In the genomic region with DNA sequence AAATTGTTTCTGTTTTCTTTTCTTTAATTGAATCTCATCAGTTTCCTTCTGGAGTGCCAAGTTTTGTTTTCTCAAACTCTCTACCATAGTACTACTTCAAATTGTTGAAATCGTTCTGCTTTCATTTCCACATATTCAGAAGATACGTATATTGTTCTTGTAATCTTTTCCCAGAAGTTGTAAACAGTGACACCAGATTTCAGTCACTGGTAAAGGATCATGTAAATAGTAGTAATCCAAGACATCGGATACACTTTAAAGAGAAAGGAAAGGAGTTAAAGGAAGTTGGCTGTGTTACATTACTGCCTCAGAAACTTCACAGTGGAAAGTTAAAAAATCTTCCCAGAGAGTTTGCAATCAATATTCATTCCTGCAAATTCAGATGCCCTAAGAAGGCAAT, we compare ENCODE assay signal across 15 cellular contexts.
DNase-seq lines count a peak whose midpoint lies in the region; ATAC-seq, FAIRE-seq and TF ChIP-seq lines count a peak whose summit lies in the region.
"Had no signal": no experiment of that assay in that cellular context is flagged by ENCODE, and none has a peak within 500 bp of the region (broad histone marks: within the 10 kb centered on the region; RNA-seq: fewer than 3 reads in every experiment).

No MANE protein-coding gene starts in this region.

- H3K9me3 ChIP-seq in BLaER1 treated with 17β-estradiol and CSF1 and Interleukin-3, amounts not matched to agents 10 nM and 100 nM (replicated peaks in 1 of 11): no peaks in the 10 kb centered on the region; a peak in 2 of 22 replicates
- no peaks in the 10 kb centered on the region for H3K9me3 ChIP-seq in gastrocnemius medialis
- no peaks in the 10 kb centered on the region for H3K9me3 ChIP-seq in aorta (ENCODE audit: control insufficient read depth, low read length)

- peaks cover 0 to 15% (median 0%) of the 10 kb centered on the region in 11 experiments; a peak in 2 of 22 replicates for H4K20me1 ChIP-seq in BLaER1 treated with 17β-estradiol and CSF1 and Interleukin-3, amounts not matched to agents 10 nM and 100 nM

- H3K4me2 ChIP-seq in BLaER1 treated with 17β-estradiol and CSF1 and Interleukin-3, amounts not matched to agents 10 nM and 100 nM: peak overlapping the region; percentile 77 to 92 (median 87); a peak in 21 of 22 replicates
- H3K4me2 ChIP-seq: KMS-11 had no signal

- ATAC-seq in gastrocnemius medialis (no peak), aorta (ENCODE audit: low FRiP score) (no peak), SK-N-SH treated with all-trans-retinoic acid at 6 μM for 48 hours (no peak)
- ATAC-seq: activated T-cell treated with anti-CD3 and anti-CD28 coated beads, Interleukin-2, amount 50 U/mL, for 4 hours; stimulated activated naive B cell treated with anti-CD40 and anti-IgM and Interleukin-4, amounts not matched to agents 10 μg/mL and 1 μg/mL and 100 μg/mL, for 72 hours had no signal

- no peak for TF ChIP-seq POLR2A in gastrocnemius medialis (IDR thresholded peaks at IDR 0.05)

- peak; percentile 5 for FAIRE-seq in TTC549 (lab: Jason Lieb, UNC)
- FAIRE-seq: colon had no signal

- peaks cover 19 to 88% (median 37%) of the 10 kb centered on the region in 11 experiments; a peak in 19 of 22 replicates for H3K36me3 ChIP-seq in BLaER1 treated with 17β-estradiol and CSF1 and Interleukin-3, amounts not matched to agents 10 nM and 100 nM
- no peaks in the 10 kb centered on the region for H3K36me3 ChIP-seq in gastrocnemius medialis
- no peaks in the 10 kb centered on the region for H3K36me3 ChIP-seq in aorta (ENCODE audit: control insufficient read depth in 1 of 2, insufficient read depth in 2 of 2, low read length in 1 of 2)
- H3K36me3 ChIP-seq: WERI-Rb-1 had no signal

- H3K9ac ChIP-seq in BLaER1 treated with 17β-estradiol and CSF1 and Interleukin-3, amounts not matched to agents 10 nM and 100 nM: peak overlapping the region; percentile 62 to 83 (median 78); a peak in 21 of 22 replicates
- H3K9ac ChIP-seq: KMS-11 had no signal

- DNase-seq in fibroblast of the aortic adventitia (ENCODE audit: low read depth): peak; percentile 52
- no peak for DNase-seq in gastrocnemius medialis
- DNase-seq in HK-2 (ENCODE audit: unreplicated experiment): no peak
- DNase-seq in stimulated activated CD4-positive, alpha-beta T cell treated with anti-CD3 and anti-CD28 coated beads, Interleukin-12 subunit alpha, Interleukin-12 subunit beta, amount 100 ng/mL, for 4 hours: no peak
- DNase-seq in aorta: no peak
- DNase-seq: activated T-cell treated with anti-CD3 and anti-CD28 coated beads, Interleukin-2, amount 50 U/mL, for 4 hours; naive B cell; NCI-H446 treated with DMSO at 0.1 percent for 48 hours; stimulated activated naive B cell treated with anti-CD40 and anti-IgM and Interleukin-4, amounts not matched to agents 10 μg/mL and 1 μg/mL and 100 μg/mL, for 72 hours; WERI-Rb-1 had no signal

- peak overlapping the region; percentile 89 to 97 (median 94) for H3K27ac ChIP-seq in BLaER1 treated with 17β-estradiol and CSF1 and Interleukin-3, amounts not matched to agents 10 nM and 100 nM
- peak overlapping the region in 3 of 4 donors; percentile 69 to 72 (median 70) for H3K27ac ChIP-seq in gastrocnemius medialis
- no peak overlapping the region for H3K27ac ChIP-seq in aorta (ENCODE audit: low read depth in 1 of 2, low read length in 2 of 2)
- H3K27ac ChIP-seq: KMS-11, WERI-Rb-1 had no signal

- in situ Hi-C loops in gastrocnemius medialis (cut with MboI; ENCODE audit: low sequenced_read_pairs in 4 of 4): no loop called here

- intact Hi-C loops in gastrocnemius medialis (cut with DNase I; ENCODE audit: low total_unique reads) (no loop called here), aorta (cut with DNase I) (no loop called here)

- peak overlapping the region in 4 of 10 experiments; percentile 8 to 36 (median 16); a peak in 4 of 20 replicates for H3K4me3 ChIP-seq in BLaER1 treated with 17β-estradiol and CSF1 and Interleukin-3, amounts not matched to agents 10 nM and 100 nM
- H3K4me3 ChIP-seq in fibroblast of the aortic adventitia (ENCODE audit: low read depth, low read length) (no peak overlapping the region), gastrocnemius medialis (no peak overlapping the region), aorta (ENCODE audit: low read length in 2 of 2) (no peak overlapping the region)

- TF ChIP-seq CTCF in fibroblast of the aortic adventitia (IDR thresholded peaks at IDR 0.05; ENCODE audit: insufficient read depth, low read length) (no peak), gastrocnemius medialis (IDR thresholded peaks at IDR 0.05 in 4 of 5, conservative IDR thresholded peaks at IDR 0.05 in 1 of 5) (no peak)

- H3K4me1 ChIP-seq in BLaER1 treated with 17β-estradiol and CSF1 and Interleukin-3, amounts not matched to agents 10 nM and 100 nM: peaks cover 87 to 100% (median 99%) of the 10 kb centered on the region in 10 experiments
- H3K4me1 ChIP-seq in gastrocnemius medialis (peaks cover 14 to 47% of the 10 kb centered on the region in 2 donors), aorta (ENCODE audit: control insufficient read depth in 1 of 2, insufficient read depth in 2 of 2, low read length in 2 of 2) (peaks cover 0 to 4% of the 10 kb centered on the region in 2 donors)

- WGBS in aorta, 2 donors: 57 to 77% methylated on average over 3 of the region's 3 CpGs

- no peaks in the 10 kb centered on the region for H3K27me3 ChIP-seq in BLaER1 treated with 17β-estradiol and CSF1 and Interleukin-3, amounts not matched to agents 10 nM and 100 nM
- no peaks in the 10 kb centered on the region for H3K27me3 ChIP-seq in gastrocnemius medialis
- no peaks in the 10 kb centered on the region for H3K27me3 ChIP-seq in aorta (ENCODE audit: control insufficient read depth in 1 of 2, insufficient read depth in 2 of 2, low read length in 1 of 2)

TF ChIP-seq in SK-N-SH treated with all-trans-retinoic acid at 6 μM for 48 hours, 23 proteins besides CTCF, POLR2A, EP300 and RAD21:
- no peak for TF ChIP-seq ZFP3 (CRISPR knock-in tag; IDR thresholded peaks at IDR 0.05)
- no peak for TF ChIP-seq ZNF70 (CRISPR knock-in tag; IDR thresholded peaks at IDR 0.05)
- TF ChIP-seq ARNTL (CRISPR knock-in tag; IDR thresholded peaks at IDR 0.05; ENCODE audit: borderline replicate concordance, low read depth): no peak
- TF ChIP-seq RARB (CRISPR knock-in tag; IDR thresholded peaks at IDR 0.05): no peak
- no peak for TF ChIP-seq GLIS3 (CRISPR knock-in tag; IDR thresholded peaks at IDR 0.05)
- TF ChIP-seq, protein P1, sequence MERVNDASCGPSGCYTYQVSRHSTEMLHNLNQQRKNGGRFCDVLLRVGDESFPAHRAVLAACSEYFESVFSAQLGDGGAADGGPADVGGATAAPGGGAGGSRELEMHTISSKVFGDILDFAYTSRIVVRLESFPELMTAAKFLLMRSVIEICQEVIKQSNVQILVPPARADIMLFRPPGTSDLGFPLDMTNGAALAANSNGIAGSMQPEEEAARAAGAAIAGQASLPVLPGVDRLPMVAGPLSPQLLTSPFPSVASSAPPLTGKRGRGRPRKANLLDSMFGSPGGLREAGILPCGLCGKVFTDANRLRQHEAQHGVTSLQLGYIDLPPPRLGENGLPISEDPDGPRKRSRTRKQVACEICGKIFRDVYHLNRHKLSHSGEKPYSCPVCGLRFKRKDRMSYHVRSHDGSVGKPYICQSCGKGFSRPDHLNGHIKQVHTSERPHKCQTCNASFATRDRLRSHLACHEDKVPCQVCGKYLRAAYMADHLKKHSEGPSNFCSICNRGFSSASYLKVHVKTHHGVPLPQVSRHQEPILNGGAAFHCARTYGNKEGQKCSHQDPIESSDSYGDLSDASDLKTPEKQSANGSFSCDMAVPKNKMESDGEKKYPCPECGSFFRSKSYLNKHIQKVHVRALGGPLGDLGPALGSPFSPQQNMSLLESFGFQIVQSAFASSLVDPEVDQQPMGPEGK (CRISPR knock-in tag; IDR thresholded peaks at IDR 0.05; ENCODE audit: borderline replicate concordance): no peak
- no peak for TF ChIP-seq ZNF8 (CRISPR knock-in tag; IDR thresholded peaks at IDR 0.05)
- no peak for TF ChIP-seq TOX (CRISPR knock-in tag; IDR thresholded peaks at IDR 0.05; ENCODE audit: borderline replicate concordance)
- no peak for TF ChIP-seq BACH2 (CRISPR knock-in tag; IDR thresholded peaks at IDR 0.05; ENCODE audit: borderline replicate concordance)
- TF ChIP-seq TCF4 (CRISPR knock-in tag; IDR thresholded peaks at IDR 0.05; ENCODE audit: borderline replicate concordance): no peak
- TF ChIP-seq, protein P2, sequence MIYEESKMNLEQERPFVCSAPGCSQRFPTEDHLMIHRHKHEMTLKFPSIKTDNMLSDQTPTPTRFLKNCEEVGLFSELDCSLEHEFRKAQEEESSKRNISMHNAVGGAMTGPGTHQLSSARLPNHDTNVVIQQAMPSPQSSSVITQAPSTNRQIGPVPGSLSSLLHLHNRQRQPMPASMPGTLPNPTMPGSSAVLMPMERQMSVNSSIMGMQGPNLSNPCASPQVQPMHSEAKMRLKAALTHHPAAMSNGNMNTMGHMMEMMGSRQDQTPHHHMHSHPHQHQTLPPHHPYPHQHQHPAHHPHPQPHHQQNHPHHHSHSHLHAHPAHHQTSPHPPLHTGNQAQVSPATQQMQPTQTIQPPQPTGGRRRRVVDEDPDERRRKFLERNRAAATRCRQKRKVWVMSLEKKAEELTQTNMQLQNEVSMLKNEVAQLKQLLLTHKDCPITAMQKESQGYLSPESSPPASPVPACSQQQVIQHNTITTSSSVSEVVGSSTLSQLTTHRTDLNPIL (CRISPR knock-in tag; IDR thresholded peaks at IDR 0.05; ENCODE audit: low read depth): no peak
- TF ChIP-seq SNAI2 (CRISPR knock-in tag; IDR thresholded peaks at IDR 0.05): no peak
- TF ChIP-seq ZNF565 (CRISPR knock-in tag; conservative IDR thresholded peaks at IDR 0.05; ENCODE audit: low read depth): no peak
- no peak for TF ChIP-seq ZC3H10 (CRISPR knock-in tag; IDR thresholded peaks at IDR 0.05)
- TF ChIP-seq PPARA (CRISPR knock-in tag; IDR thresholded peaks at IDR 0.05; ENCODE audit: borderline replicate concordance): no peak
- no peak for TF ChIP-seq CSDC2 (CRISPR knock-in tag; IDR thresholded peaks at IDR 0.05)

Comparison
In these comparisons a context has a peak if more than half of its experiments do, and no peak if none do; other contexts are left out.
1. H3K27ac ChIP-seq: peak in BLaER1 treated with 17β-estradiol and CSF1 and Interleukin-3, amounts not matched to agents 10 nM and 100 nM (11 of 11) and gastrocnemius medialis (3 of 4); none in aorta (0 of 2).